Comparison of ENCODE assay signal across 8 cellular contexts in the genomic region with DNA sequence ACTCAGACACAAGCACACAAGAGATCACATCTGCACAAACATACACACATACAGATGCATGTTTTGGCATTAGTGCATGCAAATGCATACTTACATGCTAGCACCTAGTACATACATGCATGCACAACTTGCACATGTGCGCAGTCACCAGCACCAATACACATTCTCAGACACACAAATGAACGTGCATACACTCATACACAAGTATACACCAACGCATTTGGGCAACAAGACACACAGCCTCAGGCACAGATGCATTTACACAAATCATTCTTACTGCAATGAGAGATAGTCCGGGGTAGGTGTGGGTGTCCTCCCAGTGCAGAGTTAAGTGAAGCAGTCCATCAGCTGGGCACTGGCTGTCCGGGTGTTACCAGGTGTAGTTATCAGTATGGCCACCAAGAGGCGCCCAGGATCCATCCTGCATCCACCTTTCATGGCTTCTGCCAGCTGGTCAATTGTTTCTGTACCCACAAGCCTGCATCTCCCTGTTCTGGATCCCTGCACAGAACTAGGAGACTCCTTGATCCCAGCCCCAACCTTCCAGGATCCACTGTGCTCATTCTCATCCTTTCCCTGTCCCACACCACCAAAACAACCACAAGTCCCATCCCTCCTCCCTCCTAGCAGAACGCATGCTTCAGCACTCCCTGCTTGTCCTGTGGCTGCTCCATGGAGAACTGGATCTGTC. TPM values are rescaled to one million over a fixed set of nuclear protein-coding genes. Genes with fewer than 3 reads are reported as not detected.
DNase-seq lines count a peak whose midpoint lies in the region; ATAC-seq and TF ChIP-seq lines count a peak whose summit lies in the region.

No MANE protein-coding gene starts in this region.

- peak; percentile 93 for TF ChIP-seq CTCF in epithelial cell of esophagus (IDR thresholded peaks at IDR 0.05; ENCODE audit: insufficient read depth, low read depth, low read length, missing control alignments)
- peak; percentile 66 for TF ChIP-seq CTCF in mucosa of descending colon (IDR thresholded peaks at IDR 0.05)

- no peak overlapping the region for H3K27ac ChIP-seq in substantia nigra (ENCODE audit: low read depth, low read length, poor library complexity, severe bottlenecking)

- H3K4me1 ChIP-seq in mucosa of descending colon (ENCODE audit: low read depth) = peaks cover 18% of the 10 kb centered on the region

- no peaks in the 10 kb centered on the region for H3K36me3 ChIP-seq in mucosa of descending colon (ENCODE audit: low read depth)

- DNase-seq in NCI-H82 (lab: John Stamatoyannopoulos, UW) (peak; percentile 85), NCI-H82 treated with DMSO at 0.1 percent for 48 hours (lab: John Stamatoyannopoulos, UW; ENCODE audit: unreplicated experiment) (no peak), NCI-H2227 (lab: John Stamatoyannopoulos, UW; ENCODE audit: unreplicated experiment) (peak; percentile 75), epithelial cell of esophagus (ENCODE audit: low read depth) (peak; percentile 74), mucosa of descending colon (peak; percentile 59 to 84 (median 83)), substantia nigra (lab: John Stamatoyannopoulos, UW) (peak in 33 of 49 donors; percentile 1 to 51 (median 17))
- peak; percentile 24 for DNase-seq in activated CD4-positive, alpha-beta T cell treated with anti-CD3 and anti-CD28 coated beads, Interleukin-2, amount 50 U/mL, for 1 hour

- H3K9me3 ChIP-seq in mucosa of descending colon = no peaks in the 10 kb centered on the region

- intact Hi-C loops in mucosa of descending colon (cut with DNase I, micrococcal nuclease) = no loop called here

- no peak overlapping the region for H3K4me3 ChIP-seq in epithelial cell of esophagus (ENCODE audit: low read length)
- no peak overlapping the region for H3K4me3 ChIP-seq in mucosa of descending colon

- peak; percentile 75 for ATAC-seq in HG02973 (IDR thresholded peaks at IDR 0.05; ENCODE audit: unreplicated experiment)
- peak; percentile 90 for ATAC-seq in mucosa of descending colon

RNA-seq across cellular contexts. Expression of a gene that starts 27.4 kb away (rescaled TPM):
- total RNA-seq in mucosa of descending colon = under 1 TPM in 2 of 3 donors, not detected in 1; 0.23 to 0.39 TPM

RNA-seq across cellular contexts. Expression of a gene that starts 49.2 kb away (rescaled TPM):
- total RNA-seq in mucosa of descending colon = 10 to 100 TPM in 2 of 3 donors, 1 to 10 TPM in 1; 7.7 to 24.8 (median 17.1) TPM

RNA-seq across cellular contexts. Expression of a gene that starts 55.1 kb away (rescaled TPM):
- total RNA-seq in mucosa of descending colon = 100 to 1,000 TPM; 159 to 226 (median 223) TPM
